In the genomic region with DNA sequence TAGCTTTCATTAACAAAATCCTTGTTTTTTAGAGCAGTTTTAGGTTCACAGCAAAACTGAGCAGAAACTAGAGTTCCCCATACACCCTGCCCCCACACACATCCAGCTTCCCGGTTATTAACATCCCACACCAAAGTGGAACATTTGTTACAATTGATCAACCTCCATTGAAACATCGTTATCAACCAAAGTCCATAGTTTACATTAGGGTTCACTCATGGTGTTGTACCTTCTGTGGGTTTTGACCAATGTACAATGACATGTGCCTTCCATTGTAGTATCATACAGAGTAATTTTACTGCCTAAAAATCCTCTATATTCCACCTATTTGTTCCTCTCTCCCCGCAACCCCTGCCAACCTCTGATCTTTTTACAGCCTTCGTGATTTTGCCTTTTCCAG, we compare ENCODE assay signal across 27 cellular contexts.
"Had no signal": no experiment of that assay in that cellular context is flagged by ENCODE, and none has a peak within 500 bp of the region (broad histone marks: within the 10 kb centered on the region; RNA-seq: fewer than 3 reads in every experiment).

No MANE protein-coding gene starts in this region.

- H3K36me3 ChIP-seq: stomach, suprapubic skin, thoracic aorta, thyroid gland, tibial artery, tibial nerve, transverse colon, upper lobe of left lung, upper lobe of right lung, uterus, vagina had no signal

- H3K27me3 ChIP-seq: stomach, suprapubic skin, testis, thyroid gland, tibial artery, tibial nerve, transverse colon, upper lobe of left lung, upper lobe of right lung, uterus, vagina had no signal

- H3K4me3 ChIP-seq: stomach, suprapubic skin, testis, thoracic aorta, thyroid gland, tibial artery, tibial nerve, transverse colon, upper lobe of left lung, upper lobe of right lung, uterus, vagina had no signal

- FAIRE-seq: urothelium cell line had no signal

- DNase-seq: stimulated activated CD4-positive, alpha-beta T cell treated with anti-CD3 and anti-CD28 coated beads, Interleukin-2, amount 100 ng/mL, for 48 hours; stimulated activated CD4-positive, alpha-beta T cell treated with anti-CD3 and anti-CD28 coated beads, Interleukin-4, amount 100 ng/mL, for 1 hour; stimulated activated CD4-positive, alpha-beta T cell treated with anti-CD3 and anti-CD28 coated beads, Interleukin-4, amount 100 ng/mL, for 24 hours; stimulated activated CD4-positive, alpha-beta T cell treated with anti-CD3 and anti-CD28 coated beads, Interleukin-4, amount 100 ng/mL, for 4 hours; stimulated activated CD8-positive, alpha-beta memory T cell treated with anti-CD3 and anti-CD28 coated beads, Interleukin-4, amount 100 ng/mL, for 48 hours; stimulated activated naive B cell treated with anti-CD40 and anti-IgM and Interleukin-4, amounts not matched to agents 10 μg/mL and 1 μg/mL and 100 μg/mL, for 72 hours; stimulated activated naive CD4-positive, alpha-beta T cell; stimulated activated naive CD4-positive, alpha-beta T cell treated with Interleukin-2 at 50 U/mL for 16 hours; stimulated activated naive CD8-positive, alpha-beta T cell treated with anti-CD3 and anti-CD28 coated beads, Interleukin-15, amount 100 ng/mL, for 72 hours; stimulated activated naive CD8-positive, alpha-beta T cell treated with anti-CD3 and anti-CD28 coated beads, Interleukin-15, Interleukin-2, amounts not matched to agents 100 U/mL and 50 U/mL, for 24 hours; stomach; substantia nigra; testis; thyroid gland; tibial artery; transverse colon; trophoblast cell; upper lobe of left lung; upper lobe of right lung; uterus had no signal

- H3K27ac ChIP-seq: stomach, suprapubic skin, testis, thoracic aorta, thyroid gland, tibial artery, tibial nerve, transverse colon, upper lobe of left lung, upper lobe of right lung, uterus, vagina had no signal

- ATAC-seq: stimulated activated effector memory CD8-positive, alpha-beta T cell treated with anti-CD3 and anti-CD28 coated beads, Interleukin-12 subunit alpha, Interleukin-12 subunit beta, amount 100 ng/mL, for 72 hours; stimulated activated memory B cell treated with anti-CD40 and anti-IgM and Interleukin-4, amounts not matched to agents 10 μg/mL and 1 μg/mL and 100 μg/mL, for 72 hours; stimulated activated naive B cell treated with anti-CD40 and anti-IgM and Interleukin-4, amounts not matched to agents 10 μg/mL and 1 μg/mL and 100 μg/mL, for 72 hours; stimulated activated naive CD8-positive, alpha-beta T cell treated with anti-CD3 and anti-CD28 coated beads, Interleukin-15, amount 100 ng/mL, for 72 hours; stimulated activated naive CD8-positive, alpha-beta T cell treated with anti-CD3 and anti-CD28 coated beads, Interleukin-15, Interleukin-2, amounts not matched to agents 100 U/mL and 50 U/mL, for 24 hours; upper lobe of right lung had no signal

- H3K4me1 ChIP-seq: uterus had no signal

- H3K9me3 ChIP-seq: stomach, suprapubic skin, testis, thoracic aorta, thyroid gland, tibial artery, tibial nerve, transverse colon, upper lobe of left lung, upper lobe of right lung, uterus, vagina had no signal
